In the genomic region with DNA sequence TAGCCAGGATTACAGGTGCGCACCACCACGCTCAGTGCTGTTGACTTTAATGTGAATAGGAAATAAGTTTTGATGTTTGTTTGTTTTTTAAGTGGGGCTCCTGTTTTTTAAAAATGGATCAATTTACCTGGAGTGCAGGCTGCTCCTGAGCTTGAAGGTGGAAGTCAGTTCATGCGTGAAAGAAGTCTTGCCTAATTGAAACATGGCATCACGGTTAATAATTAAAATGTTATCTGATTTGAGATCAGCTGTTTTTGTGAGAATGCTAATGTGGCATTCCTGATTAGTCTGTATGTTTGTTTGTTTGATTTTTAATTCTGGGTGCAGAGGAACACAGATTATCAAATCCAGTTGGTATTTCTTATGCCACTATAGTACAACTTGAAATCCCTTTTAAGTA, we compare ENCODE assay signal across 18 cellular contexts. TPM values are rescaled to one million over a fixed set of nuclear protein-coding genes. Genes with fewer than 3 reads are reported as not detected.
DNase-seq lines count a peak whose midpoint lies in the region; ATAC-seq and TF ChIP-seq lines count a peak whose summit lies in the region.
"Had no signal": no experiment of that assay in that cellular context is flagged by ENCODE, and none has a peak within 500 bp of the region (broad histone marks: within the 10 kb centered on the region; RNA-seq: fewer than 3 reads in every experiment).

No MANE protein-coding gene starts in this region.

- POLR2A ChIA-PET in activated CD8-positive, alpha-beta T cell treated with anti-CD3 and anti-CD28 coated beads for 36 hours (lab: Charles Lee): interaction anchor here (1.2 kb wide), 1 partner anchor 42 kb away, joined by 4 read pairs; no protein-coding TSS in a partner anchor
- POLR2A ChIA-PET in CD8-positive, alpha-beta memory T cell (lab: Charles Lee): no interaction called here

- H3K4me3 ChIP-seq in CD8-positive, alpha-beta memory T cell (ENCODE audit: low read length): no peak overlapping the region
- H3K4me3 ChIP-seq: BLaER1, HAP-1 had no signal

- peaks cover 86% of the 10 kb centered on the region for H3K4me1 Mint-ChIP-seq in activated CD8-positive, alpha-beta T cell treated with anti-CD3 and anti-CD28 coated beads for 36 hours (ENCODE audit: low read depth)
- peaks cover 96% of the 10 kb centered on the region for H3K4me1 Mint-ChIP-seq in activated naive CD8-positive, alpha-beta T cell treated with anti-CD3 and anti-CD28 coated beads, Interleukin-2, amount 50 U/mL, for 24 hours
- peaks cover 18% of the 10 kb centered on the region for H3K4me1 Mint-ChIP-seq in progenitor cell of endocrine pancreas (ENCODE audit: low read depth)
- H3K4me1 Mint-ChIP-seq in CD8-positive, alpha-beta memory T cell: peaks cover 83 to 96% (median 95%) of the 10 kb centered on the region in 3 donors

- no peak for TF ChIP-seq CTCF in activated CD8-positive, alpha-beta T cell treated with anti-CD3 and anti-CD28 coated beads for 36 hours (IDR thresholded peaks at IDR 0.05)
- no peak for TF ChIP-seq CTCF in progenitor cell of endocrine pancreas (IDR thresholded peaks at IDR 0.05; ENCODE audit: unreplicated experiment)

- H3K27ac ChIP-seq in CD8-positive, alpha-beta memory T cell (ENCODE audit: low read depth, low read length): no peak overlapping the region
- H3K27ac ChIP-seq: BLaER1 had no signal

- intact Hi-C loops in activated CD8-positive, alpha-beta T cell treated with anti-CD3 and anti-CD28 coated beads for 36 hours (cut with micrococcal nuclease): no loop called here

- no peaks in the 10 kb centered on the region for H3K9me3 ChIP-seq in CD8-positive, alpha-beta memory T cell (ENCODE audit: low read length)
- H3K9me3 ChIP-seq: BLaER1, HAP-1 had no signal

- CTCF ChIA-PET in activated CD8-positive, alpha-beta T cell treated with anti-CD3 and anti-CD28 coated beads for 36 hours (lab: Charles Lee): interaction anchor here (0.6 to 1.6 kb wide), 2 partner anchors 16 to 20 kb away, joined by 3 to 5 read pairs; no protein-coding TSS in a partner anchor
- CTCF ChIA-PET in CD8-positive, alpha-beta memory T cell (lab: Charles Lee): no interaction called here

- H3K27me3 ChIP-seq in CD8-positive, alpha-beta memory T cell (ENCODE audit: insufficient read depth, low read length, poor library complexity, severe bottlenecking): no peaks in the 10 kb centered on the region
- H3K27me3 ChIP-seq: BLaER1 had no signal

- no peaks in the 10 kb centered on the region for H3K9me3 Mint-ChIP-seq in activated naive CD4-positive, alpha-beta T cell treated with anti-CD3 and anti-CD28 coated beads, Interleukin-2, amount 50 U/mL, for 72 hours
- H3K9me3 Mint-ChIP-seq in activated CD8-positive, alpha-beta T cell treated with anti-CD3 and anti-CD28 coated beads for 36 hours: no peaks in the 10 kb centered on the region
- H3K9me3 Mint-ChIP-seq in activated naive CD8-positive, alpha-beta T cell treated with anti-CD3 and anti-CD28 coated beads, Interleukin-2, amount 50 U/mL, for 24 hours: no peaks in the 10 kb centered on the region
- no peaks in the 10 kb centered on the region for H3K9me3 Mint-ChIP-seq in progenitor cell of endocrine pancreas (ENCODE audit: low read depth)
- H3K9me3 Mint-ChIP-seq in CD8-positive, alpha-beta memory T cell: no peaks in the 10 kb centered on the region

- peaks cover 34 to 92% of the 10 kb centered on the region in 2 donors for H3K36me3 Mint-ChIP-seq in activated naive CD4-positive, alpha-beta T cell treated with anti-CD3 and anti-CD28 coated beads, Interleukin-2, amount 50 U/mL, for 72 hours
- peaks cover 89% of the 10 kb centered on the region for H3K36me3 Mint-ChIP-seq in activated CD8-positive, alpha-beta T cell treated with anti-CD3 and anti-CD28 coated beads for 36 hours (ENCODE audit: low read depth)
- peaks cover 93% of the 10 kb centered on the region for H3K36me3 Mint-ChIP-seq in activated naive CD8-positive, alpha-beta T cell treated with anti-CD3 and anti-CD28 coated beads, Interleukin-2, amount 50 U/mL, for 24 hours (ENCODE audit: low read depth)
- H3K36me3 Mint-ChIP-seq in progenitor cell of endocrine pancreas (ENCODE audit: insufficient read depth): peaks cover 37% of the 10 kb centered on the region
- peaks cover 21 to 74% (median 22%) of the 10 kb centered on the region in 3 donors for H3K36me3 Mint-ChIP-seq in CD8-positive, alpha-beta memory T cell

- H3K27ac Mint-ChIP-seq in activated naive CD4-positive, alpha-beta T cell treated with anti-CD3 and anti-CD28 coated beads, Interleukin-2, amount 50 U/mL, for 72 hours: peak overlapping the region; percentile 53 to 80
- H3K27ac Mint-ChIP-seq in activated CD8-positive, alpha-beta T cell treated with anti-CD3 and anti-CD28 coated beads for 36 hours: peak overlapping the region; percentile 85
- H3K27ac Mint-ChIP-seq in activated naive CD8-positive, alpha-beta T cell treated with anti-CD3 and anti-CD28 coated beads, Interleukin-2, amount 50 U/mL, for 24 hours: peak overlapping the region; percentile 14
- H3K27ac Mint-ChIP-seq in progenitor cell of endocrine pancreas: peak overlapping the region; percentile 12
- peak overlapping the region in 3 of 8 donors; percentile 20 to 22 (median 22) for H3K27ac Mint-ChIP-seq in CD8-positive, alpha-beta memory T cell

- peaks cover 46% of the 10 kb centered on the region for H3K4me1 ChIP-seq in CD8-positive, alpha-beta memory T cell (ENCODE audit: insufficient read depth, low read length)

- no peak for ATAC-seq in activated naive CD4-positive, alpha-beta T cell treated with anti-CD3 and anti-CD28 coated beads, Interleukin-2, amount 50 U/mL, for 72 hours
- ATAC-seq in activated CD8-positive, alpha-beta T cell treated with anti-CD3 and anti-CD28 coated beads for 36 hours: no peak
- ATAC-seq in activated naive CD8-positive, alpha-beta T cell treated with anti-CD3 and anti-CD28 coated beads, Interleukin-2, amount 50 U/mL, for 24 hours: no peak
- ATAC-seq: Panc1, Right ventricle myocardium inferior had no signal

- H3K36me3 ChIP-seq in CD8-positive, alpha-beta memory T cell (ENCODE audit: insufficient read depth, low read length): peaks cover 11% of the 10 kb centered on the region

- peak overlapping the region; percentile 3 for H3K4me3 Mint-ChIP-seq in activated CD8-positive, alpha-beta T cell treated with anti-CD3 and anti-CD28 coated beads for 36 hours
- H3K4me3 Mint-ChIP-seq in activated naive CD8-positive, alpha-beta T cell treated with anti-CD3 and anti-CD28 coated beads, Interleukin-2, amount 50 U/mL, for 24 hours: no peak overlapping the region
- H3K4me3 Mint-ChIP-seq in progenitor cell of endocrine pancreas (ENCODE audit: low read depth): no peak overlapping the region
- H3K4me3 Mint-ChIP-seq in CD8-positive, alpha-beta memory T cell: peak overlapping the region in 2 of 7 donors; percentile 2 to 29

- no peak for DNase-seq in activated naive CD4-positive, alpha-beta T cell treated with anti-CD3 and anti-CD28 coated beads, Interleukin-2, amount 50 U/mL, for 72 hours (ENCODE audit: low spot score in 2 of 2)
- no peak for DNase-seq in activated naive CD4-positive, alpha-beta T cell treated with Interleukin-2 at 50 U/mL for 16 hours
- no peak for DNase-seq in activated CD8-positive, alpha-beta T cell treated with anti-CD3 and anti-CD28 coated beads for 36 hours
- DNase-seq in activated naive CD8-positive, alpha-beta T cell treated with anti-CD3 and anti-CD28 coated beads, Interleukin-2, amount 50 U/mL, for 24 hours: no peak
- DNase-seq in progenitor cell of endocrine pancreas (ENCODE audit: low spot score, unreplicated experiment) (no peak), NCI-H1694 treated with DMSO at 0.1 percent for 48 hours (lab: John Stamatoyannopoulos, UW) (no peak)
- DNase-seq in CD8-positive, alpha-beta memory T cell: no peak
- DNase-seq: COR-L47, DMS153, NCI-H1105 treated with DMSO at 0.1 percent for 48 hours, NCI-H1930, NCI-H2171, NCI-H446 treated with DMSO at 0.1 percent for 48 hours, NCI-H748 treated with DMSO at 0.1 percent for 48 hours had no signal

- H3K27me3 Mint-ChIP-seq in activated CD8-positive, alpha-beta T cell treated with anti-CD3 and anti-CD28 coated beads for 36 hours: no peaks in the 10 kb centered on the region
- no peaks in the 10 kb centered on the region for H3K27me3 Mint-ChIP-seq in activated naive CD8-positive, alpha-beta T cell treated with anti-CD3 and anti-CD28 coated beads, Interleukin-2, amount 50 U/mL, for 24 hours
- H3K27me3 Mint-ChIP-seq in progenitor cell of endocrine pancreas: no peaks in the 10 kb centered on the region
- no peaks in the 10 kb centered on the region for H3K27me3 Mint-ChIP-seq in CD8-positive, alpha-beta memory T cell

RNA-seq across cellular contexts. Expression of a gene that starts 6.5 kb away (rescaled TPM):
- total RNA-seq in activated naive CD4-positive, alpha-beta T cell treated with anti-CD3 and anti-CD28 coated beads, Interleukin-2, amount 50 U/mL, for 72 hours: 100 to 1,000 TPM; 320 to 351 TPM
- total RNA-seq in activated CD8-positive, alpha-beta T cell treated with anti-CD3 and anti-CD28 coated beads for 36 hours: 100 to 1,000 TPM; 476 to 491 TPM
- 73.2 and 83.7 TPM in 2 replicates for total RNA-seq in progenitor cell of endocrine pancreas
- total RNA-seq in CD8-positive, alpha-beta memory T cell: 100 to 1,000 TPM; 359 to 366 TPM
- 68.1 TPM for polyA plus RNA-seq in CD8-positive, alpha-beta memory T cell

RNA-seq across cellular contexts. Expression of a gene that starts 40.8 kb away (rescaled TPM):
- total RNA-seq in activated naive CD4-positive, alpha-beta T cell treated with anti-CD3 and anti-CD28 coated beads, Interleukin-2, amount 50 U/mL, for 72 hours: not detected
- not detected for total RNA-seq in activated CD8-positive, alpha-beta T cell treated with anti-CD3 and anti-CD28 coated beads for 36 hours
- total RNA-seq in progenitor cell of endocrine pancreas: not detected in 2 replicates
- not detected for total RNA-seq in CD8-positive, alpha-beta memory T cell
- polyA plus RNA-seq in CD8-positive, alpha-beta memory T cell: not detected
- total RNA-seq: Right ventricle myocardium inferior had no signal
